Comparison of ENCODE assay signal across 22 cellular contexts in genomic region chr15:65395567-65396185, GRCh38. TPM values are rescaled to one million over a fixed set of nuclear protein-coding genes. Genes with fewer than 3 reads are reported as not detected.
A peak's percentile ranks its signal among the peaks of the same experiment; 100 is the strongest.
DNase-seq lines count a peak whose midpoint lies in the region; ATAC-seq, FAIRE-seq and TF ChIP-seq lines count a peak whose summit lies in the region.
"Had no signal": no experiment of that assay in that cellular context is flagged by ENCODE, and none has a peak within 500 bp of the region (broad histone marks: within the 10 kb centered on the region; RNA-seq: fewer than 3 reads in every experiment).

No MANE protein-coding gene starts in this region.

- DNase-seq in heart right ventricle (no peak), left cardiac atrium (no peak), urothelium cell line (ENCODE audit: low spot score) (no peak), SW 1271 (lab: John Stamatoyannopoulos, UW) (no peak), head of caudate nucleus (no peak)
- DNase-seq: activated B cell treated with CpG ODN at 0.5 μM for 24 hours; body of pancreas; CD4-positive, alpha-beta memory T cell; cortex of kidney; KG1; NCI-H1048; NCI-H2081 treated with DMSO at 0.1 percent for 48 hours; NCI-H774; SJCRH30 had no signal

- FAIRE-seq in urothelium cell line (lab: Jason Lieb, UNC): peak; percentile 48

- ATAC-seq in heart right ventricle (peak in 2 of 8 donors; percentile 6 to 14), left cardiac atrium (no peak), SK-N-SH treated with all-trans-retinoic acid at 6 μM for 48 hours (peak; percentile 18; the same call in 1 of the 3 replicates), HG03565 (IDR thresholded peaks at IDR 0.05; ENCODE audit: unreplicated experiment) (no peak)
- ATAC-seq: body of pancreas had no signal

- H3K4me1 ChIP-seq in heart right ventricle (peaks cover 0 to 19% (median 5%) of the 10 kb centered on the region in 9 donors), iPS-15b (ENCODE audit: control insufficient read depth, insufficient read depth, low read length) (no peaks in the 10 kb centered on the region)
- H3K4me1 ChIP-seq: SJCRH30 had no signal

- H3K9ac ChIP-seq in iPS-15b (ENCODE audit: low read depth, low read length): no peak overlapping the region

- peaks cover 5 to 55% (median 48%) of the 10 kb centered on the region in 7 donors for H3K27me3 ChIP-seq in heart right ventricle
- peaks cover 41% of the 10 kb centered on the region for H3K27me3 ChIP-seq in iPS-15b (ENCODE audit: control insufficient read depth, insufficient read depth, low read length)
- H3K27me3 ChIP-seq: body of pancreas, right atrium auricular region, SJCRH30 had no signal

- H3K36me3 ChIP-seq in heart right ventricle: peaks cover 0 to 5% (median 0%) of the 10 kb centered on the region in 9 donors
- no peaks in the 10 kb centered on the region for H3K36me3 ChIP-seq in iPS-15b (ENCODE audit: control insufficient read depth, insufficient read depth, low read length)
- H3K36me3 ChIP-seq: right atrium auricular region, SJCRH30, thoracic aorta had no signal

- H3K9me3 ChIP-seq in heart right ventricle: no peaks in the 10 kb centered on the region
- H3K9me3 ChIP-seq in iPS-15b (ENCODE audit: control insufficient read depth, insufficient read depth, low read length): no peaks in the 10 kb centered on the region
- H3K9me3 ChIP-seq: body of pancreas, right atrium auricular region, SJCRH30, thoracic aorta had no signal

- intact Hi-C loops in heart right ventricle (cut with DNase I) (loop anchor here in 1 of 10 donors (10.0 kb wide), 1 partner anchor 191 kb away; no protein-coding TSS in a partner anchor), left cardiac atrium (cut with DNase I) (no loop called here), head of caudate nucleus (cut with DNase I) (no loop called here)

- 18% methylated on average over 65 to 69 of the region's 69 CpGs for whole genome bisulfite sequencing in heart right ventricle, 2 donors

- TF ChIP-seq CTCF in heart right ventricle (IDR thresholded peaks at IDR 0.05): no peak

- H3K4me3 ChIP-seq in heart right ventricle (peak overlapping the region in 7 of 10 donors; percentile 5 to 34 (median 14)), iPS-15b (ENCODE audit: low read depth, low read length) (peak overlapping the region; percentile 50)
- H3K4me3 ChIP-seq: body of pancreas, SJCRH30, thoracic aorta had no signal

- H3K27ac ChIP-seq in heart right ventricle: no peak overlapping the region
- H3K27ac ChIP-seq: body of pancreas, right atrium auricular region, SJCRH30, thoracic aorta had no signal

TF ChIP-seq in SK-N-SH treated with all-trans-retinoic acid at 6 μM for 48 hours, 23 proteins besides CTCF, POLR2A, EP300 and RAD21:
- TF ChIP-seq PATZ1 (CRISPR knock-in tag; IDR thresholded peaks at IDR 0.05; ENCODE audit: borderline replicate concordance) (no peak), ZFP3 (CRISPR knock-in tag; IDR thresholded peaks at IDR 0.05) (no peak), CSRNP3 (CRISPR knock-in tag; IDR thresholded peaks at IDR 0.05) (no peak), RARB (CRISPR knock-in tag; IDR thresholded peaks at IDR 0.05) (no peak), TSHZ2 (CRISPR knock-in tag; IDR thresholded peaks at IDR 0.05) (no peak), ZFP30 (CRISPR knock-in tag; IDR thresholded peaks at IDR 0.05) (no peak), GLIS3 (CRISPR knock-in tag; IDR thresholded peaks at IDR 0.05) (no peak), CREB5 (CRISPR knock-in tag; IDR thresholded peaks at IDR 0.05; ENCODE audit: low read depth) (no peak), TOX (CRISPR knock-in tag; IDR thresholded peaks at IDR 0.05; ENCODE audit: borderline replicate concordance) (no peak), TCF4 (CRISPR knock-in tag; IDR thresholded peaks at IDR 0.05; ENCODE audit: borderline replicate concordance) (no peak), ESRRG (CRISPR knock-in tag; IDR thresholded peaks at IDR 0.05) (no peak)

RNA-seq across cellular contexts. Expression of gene IGDCC3, which starts 17.9 kb away (rescaled TPM):
- total RNA-seq in heart right ventricle (under 1 TPM in 7 of 10 donors, not detected in 3; 0.05 to 0.57 (median 0.16) TPM), left cardiac atrium (under 1 TPM in 1 of 2 donors, not detected in 1; 0.09 TPM)
- polyA plus RNA-seq in heart right ventricle: under 1 TPM in 1 of 2 donors, not detected in 1; under 0.01 TPM
- total RNA-seq: activated B cell treated with CpG ODN at 0.5 μM for 24 hours; body of pancreas; CD4-positive, alpha-beta memory T cell; OCI-LY7; omental fat pad; right atrium auricular region; thoracic aorta had no signal
- polyA plus RNA-seq: CD4-positive, alpha-beta memory T cell; liver had no signal

RNA-seq across cellular contexts. Expression of gene IGDCC4, which starts 27.1 kb away (rescaled TPM):
- total RNA-seq in heart right ventricle (1 to 10 TPM in 5 of 10 donors, under 1 TPM in 5; 0.37 to 2.2 (median 0.94) TPM), left cardiac atrium (1 to 10 TPM; 1.6 to 6.9 TPM)
- polyA plus RNA-seq in heart right ventricle: 1 to 10 TPM in 1 of 2 donors, under 1 TPM in 1; 0.35 to 1.2 TPM
- total RNA-seq: activated B cell treated with CpG ODN at 0.5 μM for 24 hours had no signal
- polyA plus RNA-seq: liver had no signal
